ENCODE assay signal across 11 cellular contexts in genomic region chr9:127395491-127396252, GRCh38. TPM values are rescaled to one million over a fixed set of nuclear protein-coding genes. Genes with fewer than 3 reads are reported as not detected.
DNase-seq lines count a peak whose midpoint lies in the region; ATAC-seq and TF ChIP-seq lines count a peak whose summit lies in the region.
"Had no signal": no experiment of that assay in that cellular context is flagged by ENCODE, and none has a peak within 500 bp of the region (broad histone marks: within the 10 kb centered on the region; RNA-seq: fewer than 3 reads in every experiment).

No MANE protein-coding gene starts in this region.

- H3K36me3 Mint-ChIP-seq in endodermal cell (ENCODE audit: low read depth) = peaks cover 3% of the 10 kb centered on the region

- ATAC-seq in GM18858 (IDR thresholded peaks at IDR 0.05; ENCODE audit: unreplicated experiment) = no peak

- H3K27me3 ChIP-seq in endodermal cell (ENCODE audit: control insufficient read depth, insufficient read depth, low read length, poor library complexity, severe bottlenecking) = no peaks in the 10 kb centered on the region
- peaks cover 37% of the 10 kb centered on the region for H3K27me3 ChIP-seq in neutrophil
- H3K27me3 ChIP-seq: gastroesophageal sphincter had no signal

- no peaks in the 10 kb centered on the region for H3K9me3 Mint-ChIP-seq in endodermal cell

- DNase-seq in GM12864 (ENCODE audit: low read depth) = no peak
- DNase-seq in NOMO-1 treated with dmso at 0.1 percent for 144 hours (lab: John Stamatoyannopoulos, UW; ENCODE audit: unreplicated experiment) = peak; percentile 16
- no peak for DNase-seq in endodermal cell
- DNase-seq in NCI-H1930 (lab: John Stamatoyannopoulos, UW) = no peak
- no peak for DNase-seq in central memory CD4-positive, alpha-beta T cell
- no peak for DNase-seq in HEK293T (ENCODE audit: extremely low spot score)
- DNase-seq: NK-92 treated with Interleukin-12 subunit alpha and Interleukin-12 subunit beta, amount 100 ng/mL, for 24 hours; stimulated activated CD4-positive, alpha-beta T cell treated with anti-CD3 and anti-CD28 coated beads, Interleukin-2, amount 100 ng/mL, for 48 hours had no signal

- WGBS in endodermal cell (ENCODE audit: insufficient coverage in 1 of 2, insufficient read length in 1 of 2), 2 experiments = 79 to 89% methylated on average over 7 of the region's 7 CpGs

- TF ChIP-seq CTCF in GM12864 (IDR thresholded peaks at IDR 0.05; ENCODE audit: low read depth, low read length, missing control alignments) (no peak), endodermal cell (conservative IDR thresholded peaks at IDR 0.05) (no peak), neutrophil (IDR thresholded peaks at IDR 0.05) (no peak)

- H3K27ac ChIP-seq in endodermal cell (ENCODE audit: low read depth, low read length) (no peak overlapping the region), neutrophil (no peak overlapping the region)

- H3K9me3 ChIP-seq in endodermal cell (ENCODE audit: control insufficient read depth, low read length) (no peaks in the 10 kb centered on the region), neutrophil (no peaks in the 10 kb centered on the region)
- H3K9me3 ChIP-seq: gastroesophageal sphincter had no signal

- H3K4me3 ChIP-seq in GM12864 (ENCODE audit: low read depth, low read length) = peak overlapping the region; percentile 66; the same call in 1 of the 2 replicates
- H3K4me3 ChIP-seq in endodermal cell (ENCODE audit: low read length) = peak overlapping the region; percentile 80
- H3K4me3 ChIP-seq in neutrophil (ENCODE audit: low read depth in 1 of 2, low read length in 1 of 2) = peak overlapping the region; percentile 64 to 95

- H3K4me1 ChIP-seq in endodermal cell (ENCODE audit: control insufficient read depth, insufficient read depth, low read length) (peaks cover 18% of the 10 kb centered on the region), neutrophil (ENCODE audit: control insufficient read depth in 1 of 2, insufficient read depth in 1 of 2, low read depth in 1 of 2, low read length in 1 of 2) (peaks cover 19 to 23% of the 10 kb centered on the region in 2 experiments)

- peak overlapping the region; percentile 70 for H3K4me3 Mint-ChIP-seq in endodermal cell

- H3K36me3 ChIP-seq in endodermal cell (ENCODE audit: control insufficient read depth, insufficient read depth, low read length) (peaks cover 10% of the 10 kb centered on the region), neutrophil (no peaks in the 10 kb centered on the region)

- H3K27ac Mint-ChIP-seq in endodermal cell = peak overlapping the region; percentile 98

- CTCF ChIA-PET in HEK293T (lab: Yijun Ruan, JAX) = no interaction called here

- H3K9ac ChIP-seq in endodermal cell (ENCODE audit: extremely low read depth, low read length, poor library complexity, severe bottlenecking) = no peak overlapping the region

- POLR2A ChIA-PET in HEK293T (lab: Yijun Ruan, JAX) = interaction anchor here (0.9 to 1.7 kb wide), 2 partner anchors 28 to 56 kb away, joined by 3 to 18 read pairs; partner anchors contain the start of genes LRSAM1, RPL12 and ZNF79

- H3K27me3 Mint-ChIP-seq in endodermal cell (ENCODE audit: insufficient read depth) = peaks cover 10% of the 10 kb centered on the region

- peaks cover 38% of the 10 kb centered on the region for H3K4me1 Mint-ChIP-seq in endodermal cell

TF ChIP-seq in HEK293T, 16 proteins besides CTCF, POLR2A, EP300 and RAD21:
- TF ChIP-seq FOXM1 (IDR thresholded peaks at IDR 0.05; ENCODE audit: borderline replicate concordance) = no peak
- TF ChIP-seq PKNOX1 (IDR thresholded peaks at IDR 0.05) = no peak
- TF ChIP-seq ARNT (IDR thresholded peaks at IDR 0.05) = no peak
- TF ChIP-seq CTBP1 (IDR thresholded peaks at IDR 0.05; ENCODE audit: borderline replicate concordance) = no peak
- no peak for TF ChIP-seq LEF1 (IDR thresholded peaks at IDR 0.05; ENCODE audit: borderline replicate concordance)
- no peak for TF ChIP-seq ZNF384 (IDR thresholded peaks at IDR 0.05)
- no peak for TF ChIP-seq TARDBP (IDR thresholded peaks at IDR 0.05)
- TF ChIP-seq FOXK2 (IDR thresholded peaks at IDR 0.05) = no peak
- no peak for TF ChIP-seq ELF4 (IDR thresholded peaks at IDR 0.05)
- no peak for TF ChIP-seq FOXA1 (IDR thresholded peaks at IDR 0.05)
- no peak for TF ChIP-seq BHLHE40 (IDR thresholded peaks at IDR 0.05; ENCODE audit: borderline replicate concordance)
- TF ChIP-seq HDGF (IDR thresholded peaks at IDR 0.05; ENCODE audit: borderline replicate concordance) = no peak
- TF ChIP-seq SUZ12 (IDR thresholded peaks at IDR 0.05) = no peak
- TF ChIP-seq SP1 (IDR thresholded peaks at IDR 0.05) = no peak
- TF ChIP-seq L3MBTL2 (conservative IDR thresholded peaks at IDR 0.05) = no peak
- no peak for TF ChIP-seq NFRKB (IDR thresholded peaks at IDR 0.05)

RNA-seq across cellular contexts. Expression of gene SLC2A8, which starts 1.3 kb away (rescaled TPM):
- total RNA-seq in endodermal cell = 10 to 100 TPM; 33.6 to 40.3 TPM
- polyA plus RNA-seq in endodermal cell (2013, experiment 1 of 2) = 21.9 TPM
- 22.1 TPM for polyA plus RNA-seq in endodermal cell (2013, experiment 2 of 2)

RNA-seq across cellular contexts. Expression of gene ZNF79, which starts 28.5 kb away (rescaled TPM):
- total RNA-seq in endodermal cell = 1 to 10 TPM; 7.4 to 9.1 TPM
- 8.0 TPM for polyA plus RNA-seq in endodermal cell (2013, experiment 1 of 2)
- polyA plus RNA-seq in endodermal cell (2013, experiment 2 of 2) = 7.7 TPM

RNA-seq across cellular contexts. Expression of gene RPL12, which starts 55.5 kb away (rescaled TPM):
- 1,000 to 10,000 TPM; 1,241 to 1,436 TPM for total RNA-seq in endodermal cell
- 1,289 TPM for polyA plus RNA-seq in endodermal cell (2013, experiment 1 of 2)
- polyA plus RNA-seq in endodermal cell (2013, experiment 2 of 2) = 1,216 TPM

RNA-seq across cellular contexts. Expression of gene LRSAM1, which starts 55.6 kb away (rescaled TPM):
- total RNA-seq in endodermal cell = 10 to 100 TPM; 18.4 to 19.8 TPM
- 18.1 TPM for polyA plus RNA-seq in endodermal cell (2013, experiment 1 of 2)
- 17.8 TPM for polyA plus RNA-seq in endodermal cell (2013, experiment 2 of 2)
